ENCODE assay signal across 2 cellular contexts in the genomic region with DNA sequence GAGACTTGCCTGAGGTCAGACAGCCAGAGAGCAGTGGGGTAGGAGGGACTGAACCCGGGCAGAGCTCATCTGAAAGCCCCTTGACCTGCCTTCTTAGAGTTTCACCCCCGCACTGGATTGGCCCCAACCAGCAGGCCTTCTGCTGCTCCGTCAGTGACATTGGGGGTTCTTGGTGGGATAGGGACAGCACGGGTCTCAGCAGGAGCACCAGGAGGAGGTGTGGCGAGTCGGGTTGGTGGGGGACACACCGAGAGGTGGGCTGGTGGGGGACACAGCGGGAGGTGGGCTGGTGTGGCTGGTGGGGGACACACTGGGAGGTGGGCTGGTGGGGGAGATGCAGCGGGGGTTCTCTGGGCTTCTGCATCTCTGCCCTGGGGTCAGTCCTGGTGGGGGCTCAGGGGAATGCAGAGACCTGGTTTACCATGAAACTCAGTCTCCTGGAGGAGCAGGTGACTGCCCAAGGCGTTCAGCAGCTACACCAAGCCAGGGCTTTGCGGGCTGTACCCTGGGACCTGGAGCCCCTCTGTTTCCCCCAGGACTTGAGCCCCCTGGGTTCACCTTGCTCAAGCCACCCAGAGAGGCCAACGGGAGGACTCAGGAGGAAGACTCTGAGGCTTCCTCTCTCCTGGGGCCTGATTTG.
TF ChIP-seq lines count a peak whose summit lies in the region.

No MANE protein-coding gene starts in this region.

TF ChIP-seq in HEK293, 187 proteins besides CTCF, POLR2A, EP300 and RAD21:
- TF ChIP-seq PRDM6 (tag by site-specific recombination; IDR thresholded peaks at IDR 0.05) (no peak), MZF1 (tag by site-specific recombination; IDR thresholded peaks at IDR 0.05; ENCODE audit: borderline replicate concordance) (no peak), SCRT2 (tag by site-specific recombination; IDR thresholded peaks at IDR 0.05) (0 out of 2 replicates have a peak, but pooled peaks have one; percentile 17), ZNF19 (tag by site-specific recombination; IDR thresholded peaks at IDR 0.05; ENCODE audit: low read depth) (no peak), ZNF561 (tag by site-specific recombination; IDR thresholded peaks at IDR 0.05; ENCODE audit: borderline replicate concordance) (no peak), ZNF549 (tag by site-specific recombination; IDR thresholded peaks at IDR 0.05) (no peak), ZNF214 (tag by site-specific recombination; IDR thresholded peaks at IDR 0.05; ENCODE audit: borderline replicate concordance) (no peak), ZNF585B (tag by site-specific recombination; IDR thresholded peaks at IDR 0.05) (no peak)

TF ChIP-seq in WTC11, 78 proteins besides CTCF, POLR2A, EP300 and RAD21 (continued from another document):
- TF ChIP-seq FOXP4 (CRISPR knock-in tag; IDR thresholded peaks at IDR 0.05) (no peak), HMGXB4 (CRISPR knock-in tag; IDR thresholded peaks at IDR 0.05) (no peak), ELF4 (CRISPR knock-in tag; IDR thresholded peaks at IDR 0.05; ENCODE audit: low read depth) (no peak), NFE2L1 (CRISPR knock-in tag; IDR thresholded peaks at IDR 0.05) (no peak), ZNF416 (CRISPR knock-in tag; IDR thresholded peaks at IDR 0.05) (no peak)
